In genomic region chr16:68133000-68133399, GRCh38 we compare ENCODE assay signal across 7 cellular contexts. TPM values are rescaled to one million over a fixed set of nuclear protein-coding genes. Genes with fewer than 3 reads are reported as not detected.
DNase-seq lines count a peak whose midpoint lies in the region; ATAC-seq and TF ChIP-seq lines count a peak whose summit lies in the region.
"Not testable (repeated sequence)": the region's sequence is repeated elsewhere in the genome, so short reads cannot be mapped to it uniquely, and the experiment has no call there.

No MANE protein-coding gene starts in this region.

- intact Hi-C loops in CD4-positive, alpha-beta memory T cell (cut with micrococcal nuclease): loop anchor here (5.0 kb wide), 1 partner anchor 46 kb away; the partner anchor contains the start of gene NFATC3
- intact Hi-C loops in left ventricle myocardium inferior (cut with micrococcal nuclease): not testable (repeated sequence)
- intact Hi-C loops in psoas muscle (cut with DNase I): loop anchor here in 1 of 2 donors (5.0 kb wide), 1 partner anchor 41 kb away; no protein-coding TSS in a partner anchor

- DNase-seq in CD4-positive, alpha-beta memory T cell; activated T-cell treated with anti-CD3 and anti-CD28 coated beads, Interleukin-2, amount 50 U/mL, for 24 hours; left ventricle myocardium inferior; naive thymus-derived CD8-positive, alpha-beta T cell; psoas muscle: not testable (repeated sequence)

- peaks cover 38 to 61% (median 49%) of the 10 kb centered on the region in 4 donors for H3K4me1 Mint-ChIP-seq in CD4-positive, alpha-beta memory T cell
- H3K4me1 Mint-ChIP-seq in activated T-cell treated with anti-CD3 and anti-CD28 coated beads, Interleukin-2, amount 50 U/mL, for 24 hours (ENCODE audit: low read depth): peaks cover 58% of the 10 kb centered on the region
- peaks cover 19 to 65% (median 56%) of the 10 kb centered on the region in 4 donors for H3K4me1 Mint-ChIP-seq in naive thymus-derived CD8-positive, alpha-beta T cell

- not testable (repeated sequence) for H3K9me3 ChIP-seq in BLaER1 treated with 17β-estradiol and CSF1 and Interleukin-3, amounts not matched to agents 10 nM and 100 nM (replicated peaks in 1 of 11); CD4-positive, alpha-beta memory T cell (ENCODE audit: control insufficient read depth in 1 of 2, low read length in 2 of 2); HEK293 (ENCODE audit: control insufficient read depth, insufficient read depth, low read depth, low read length); left ventricle myocardium inferior (replicated peaks); psoas muscle

- ATAC-seq in naive thymus-derived CD8-positive, alpha-beta T cell; psoas muscle: not testable (repeated sequence)

- peaks cover 42 to 95% (median 67%) of the 10 kb centered on the region in 11 experiments for H3K36me3 ChIP-seq in BLaER1 treated with 17β-estradiol and CSF1 and Interleukin-3, amounts not matched to agents 10 nM and 100 nM
- H3K36me3 ChIP-seq in CD4-positive, alpha-beta memory T cell (ENCODE audit: insufficient read depth, low read length); HEK293 (ENCODE audit: control insufficient read depth in 2 of 2, insufficient read depth in 1 of 2, low read length in 2 of 2); left ventricle myocardium inferior; psoas muscle (ENCODE audit: insufficient read depth in 1 of 2, low read depth in 1 of 2): not testable (repeated sequence)

- POLR2A ChIA-PET in CD4-positive, alpha-beta memory T cell (lab: Charles Lee; ENCODE audit: partially characterized antibody): interaction anchor here (1.1 to 2.9 kb wide), 3 partner anchors 14 to 48 kb away, joined by 4 to 11 read pairs (median 5); partner anchors contain the start of gene NFATC3
- POLR2A ChIA-PET in HEK293 (lab: Yijun Ruan, JAX); naive thymus-derived CD8-positive, alpha-beta T cell (lab: Charles Lee): not testable (repeated sequence)

- H3K27ac Mint-ChIP-seq in CD4-positive, alpha-beta memory T cell: peak overlapping the region in 5 of 7 donors; percentile 36 to 82 (median 80)
- peak overlapping the region; percentile 40 for H3K27ac Mint-ChIP-seq in activated T-cell treated with anti-CD3 and anti-CD28 coated beads, Interleukin-2, amount 50 U/mL, for 24 hours
- peak overlapping the region in 8 of 10 donors; percentile 26 to 90 (median 86) for H3K27ac Mint-ChIP-seq in naive thymus-derived CD8-positive, alpha-beta T cell

- CTCF ChIA-PET in CD4-positive, alpha-beta memory T cell (lab: Charles Lee; ENCODE audit: partially characterized antibody): interaction anchor here (1.0 to 1.4 kb wide), 3 partner anchors 9 to 92 kb away, joined by 3 to 6 read pairs (median 3); no protein-coding TSS in a partner anchor
- CTCF ChIA-PET in HEK293 (lab: Yijun Ruan, JAX): interaction anchor here (0.5 kb wide), 1 partner anchor 285 kb away, joined by 5 read pairs; no protein-coding TSS in a partner anchor

- not testable (repeated sequence) for H3K9ac ChIP-seq in BLaER1 treated with 17β-estradiol and CSF1 and Interleukin-3, amounts not matched to agents 10 nM and 100 nM

- 0 out of 20 replicates have a peak overlapping the region, but pooled peaks of 1 of the 10 experiments have one; percentile 5 for H3K4me3 ChIP-seq in BLaER1 treated with 17β-estradiol and CSF1 and Interleukin-3, amounts not matched to agents 10 nM and 100 nM
- not testable (repeated sequence) for H3K4me3 ChIP-seq in CD4-positive, alpha-beta memory T cell (ENCODE audit: low read length in 2 of 2); HEK293 (ENCODE audit: low read depth, low read length); left ventricle myocardium inferior; psoas muscle

- peaks cover 9 to 34% of the 10 kb centered on the region in 2 donors for H3K36me3 Mint-ChIP-seq in CD4-positive, alpha-beta memory T cell
- peaks cover 69% of the 10 kb centered on the region for H3K36me3 Mint-ChIP-seq in activated T-cell treated with anti-CD3 and anti-CD28 coated beads, Interleukin-2, amount 50 U/mL, for 24 hours (ENCODE audit: low read depth)
- peaks cover 0 to 58% (median 2%) of the 10 kb centered on the region in 3 donors for H3K36me3 Mint-ChIP-seq in naive thymus-derived CD8-positive, alpha-beta T cell

- not testable (repeated sequence) for H3K4me3 Mint-ChIP-seq in CD4-positive, alpha-beta memory T cell; activated T-cell treated with anti-CD3 and anti-CD28 coated beads, Interleukin-2, amount 50 U/mL, for 24 hours; naive thymus-derived CD8-positive, alpha-beta T cell

- H4K20me1 ChIP-seq in BLaER1 treated with 17β-estradiol and CSF1 and Interleukin-3, amounts not matched to agents 10 nM and 100 nM: peaks cover 5 to 97% (median 40%) of the 10 kb centered on the region in 11 experiments; a peak in 16 of 22 replicates

- H3K27ac ChIP-seq in BLaER1 treated with 17β-estradiol and CSF1 and Interleukin-3, amounts not matched to agents 10 nM and 100 nM: peak overlapping the region in 3 of 11 experiments; percentile 11 to 49 (median 41); a peak in 4 of 22 replicates
- H3K27ac ChIP-seq in CD4-positive, alpha-beta memory T cell (ENCODE audit: low read depth, low read length); HEK293 (ENCODE audit: extremely low read depth, low read depth, low read length): not testable (repeated sequence)
- H3K27ac ChIP-seq in left ventricle myocardium inferior (replicated peaks) (peak overlapping the region; percentile 10), psoas muscle (peak overlapping the region; percentile 78)

- H3K4me1 ChIP-seq in BLaER1 treated with 17β-estradiol and CSF1 and Interleukin-3, amounts not matched to agents 10 nM and 100 nM: peaks cover 0 to 54% (median 22%) of the 10 kb centered on the region in 10 experiments; a peak in 17 of 20 replicates
- H3K4me1 ChIP-seq in CD4-positive, alpha-beta memory T cell (ENCODE audit: insufficient read depth, low read length): peaks cover 49% of the 10 kb centered on the region
- H3K4me1 ChIP-seq in HEK293 (ENCODE audit: control insufficient read depth, insufficient read depth, low read length): not testable (repeated sequence)
- H3K4me1 ChIP-seq in left ventricle myocardium inferior (peaks cover 52% of the 10 kb centered on the region), psoas muscle (peaks cover 66% of the 10 kb centered on the region)

- 81 to 93% (median 92%) methylated on average over 4 of the region's 4 CpGs for WGBS in psoas muscle, 3 donors

- H3K27me3 Mint-ChIP-seq in CD4-positive, alpha-beta memory T cell; activated T-cell treated with anti-CD3 and anti-CD28 coated beads, Interleukin-2, amount 50 U/mL, for 24 hours; naive thymus-derived CD8-positive, alpha-beta T cell: not testable (repeated sequence)

- H3K9me3 Mint-ChIP-seq in CD4-positive, alpha-beta memory T cell; activated T-cell treated with anti-CD3 and anti-CD28 coated beads, Interleukin-2, amount 50 U/mL, for 24 hours; naive thymus-derived CD8-positive, alpha-beta T cell: not testable (repeated sequence)

- H3K27me3 ChIP-seq in BLaER1 treated with 17β-estradiol and CSF1 and Interleukin-3, amounts not matched to agents 10 nM and 100 nM; CD4-positive, alpha-beta memory T cell (ENCODE audit: insufficient read depth, low read length); left ventricle myocardium inferior (ENCODE audit: low read depth); psoas muscle (ENCODE audit: insufficient read depth in 3 of 3, low read length in 2 of 3): not testable (repeated sequence)

- peak overlapping the region in 10 of 11 experiments; percentile 42 to 72 (median 51); a peak in 18 of 22 replicates for H3K4me2 ChIP-seq in BLaER1 treated with 17β-estradiol and CSF1 and Interleukin-3, amounts not matched to agents 10 nM and 100 nM

- not testable (repeated sequence) for TF ChIP-seq CTCF in HEK293 (tag by site-specific recombination; IDR thresholded peaks at IDR 0.05); left ventricle myocardium inferior (IDR thresholded peaks at IDR 0.05; ENCODE audit: borderline replicate concordance); psoas muscle (IDR thresholded peaks at IDR 0.05)

TF ChIP-seq in HEK293, 187 proteins besides CTCF, POLR2A, EP300 and RAD21:
- TF ChIP-seq ZFHX2 (tag by site-specific recombination; conservative IDR thresholded peaks at IDR 0.05) (peak; percentile 25; the same call in 1 of the 2 replicates), EGR2 (tag by site-specific recombination; IDR thresholded peaks at IDR 0.05; ENCODE audit: low read depth) (0 out of 2 replicates have a peak, but pooled peaks have one; percentile 9)

RNA-seq across cellular contexts. Expression of gene NFATC3, which starts 47.8 kb away (rescaled TPM):
- 100 to 1,000 TPM; 127 to 134 TPM for total RNA-seq in CD4-positive, alpha-beta memory T cell
- polyA plus RNA-seq in CD4-positive, alpha-beta memory T cell: 10 to 100 TPM; 76.5 to 94.9 TPM
- total RNA-seq in left ventricle myocardium inferior (20.9 TPM), psoas muscle (10 to 100 TPM; 40.8 to 53.5 (median 44.0) TPM)
- 100 to 1,000 TPM; 156 to 162 TPM for total RNA-seq in naive thymus-derived CD8-positive, alpha-beta T cell
- 100 to 1,000 TPM in 1 of 3 donors, 10 to 100 TPM in 2; 85.2 to 102 (median 86.6) TPM for polyA plus RNA-seq in naive thymus-derived CD8-positive, alpha-beta T cell
- 10 to 100 TPM in 2 of 3 donors, 1 to 10 TPM in 1; 9.8 to 43.1 (median 17.3) TPM for polyA plus RNA-seq in psoas muscle
